In the genomic region with DNA sequence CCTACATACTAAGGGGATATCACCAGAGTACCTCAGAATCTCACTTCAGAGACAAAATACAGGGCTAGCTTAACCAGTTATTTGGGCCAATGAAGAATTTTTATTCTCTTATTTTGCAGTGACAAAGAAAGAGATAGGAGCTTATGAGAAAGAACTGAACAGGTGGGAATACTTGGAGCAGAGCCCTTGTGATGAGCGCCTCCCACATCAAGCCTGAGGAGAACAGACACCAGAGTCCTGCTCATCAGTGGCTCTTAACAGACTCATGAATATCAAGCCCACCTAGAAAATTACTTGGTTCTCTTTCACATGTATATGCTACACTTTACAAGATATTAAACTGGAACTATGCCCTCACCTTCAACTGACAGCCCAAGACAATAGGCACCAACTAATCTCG, we compare ENCODE assay signal across 7 cellular contexts.
"Had no signal": no experiment of that assay in that cellular context is flagged by ENCODE, and none has a peak within 500 bp of the region (broad histone marks: within the 10 kb centered on the region; RNA-seq: fewer than 3 reads in every experiment).

No MANE protein-coding gene starts in this region.

- FAIRE-seq: G401.6, GM12891, GM12892, GM18507, GM19239 had no signal

- DNase-seq: GDM1, GF-D8 had no signal
